8 cellular contexts compared by ENCODE assay signal in genomic region chr17:9021158-9021984, GRCh38. TPM values are rescaled to one million over a fixed set of nuclear protein-coding genes. Genes with fewer than 3 reads are reported as not detected.
DNase-seq lines count a peak whose midpoint lies in the region; ATAC-seq and TF ChIP-seq lines count a peak whose summit lies in the region.

TSS of gene NTN1 (plus strand) at chr17:9021510. CDS start at chr17:9022374, 864 bp downstream.

- in situ Hi-C loops in gastrocnemius medialis (cut with MboI; ENCODE audit: low sequenced_read_pairs in 4 of 4), result no loop called here

- intact Hi-C loops in gastrocnemius medialis (cut with DNase I; ENCODE audit: low total_unique reads), result no loop called here

- no peak for TF ChIP-seq POLR2A in gastrocnemius medialis (IDR thresholded peaks at IDR 0.05)

- ATAC-seq in HG02759 (IDR thresholded peaks at IDR 0.05; ENCODE audit: unreplicated experiment), result peak; percentile 75
- peak; percentile 43 to 49 for ATAC-seq in gastrocnemius medialis
- no peak for ATAC-seq in GM18519 (IDR thresholded peaks at IDR 0.05; ENCODE audit: low FRiP score, unreplicated experiment)

- H3K9me3 ChIP-seq in SJCRH30 (replicated peaks), result no peaks in the 10 kb centered on the region
- H3K9me3 ChIP-seq in gastrocnemius medialis, result no peaks in the 10 kb centered on the region

- TF ChIP-seq CTCF in GM10266 (IDR thresholded peaks at IDR 0.05; ENCODE audit: control insufficient read depth, insufficient read depth, low read depth, missing control alignments) (no peak), gastrocnemius medialis (IDR thresholded peaks at IDR 0.05 in 4 of 5, conservative IDR thresholded peaks at IDR 0.05 in 1 of 5) (no peak)

- H3K27ac ChIP-seq in SJCRH30, result peak within 1 kb of the TSS; percentile 28; the same call in 1 of the 2 replicates
- peak within 1 kb of the TSS; percentile 38 to 66 (median 47) for H3K27ac ChIP-seq in gastrocnemius medialis

- H3K36me3 ChIP-seq in SJCRH30, result no peaks in the 10 kb centered on the region
- H3K36me3 ChIP-seq in gastrocnemius medialis, result no peaks in the 10 kb centered on the region

- no peaks in the 10 kb centered on the region for H3K4me1 ChIP-seq in SJCRH30
- H3K4me1 ChIP-seq in gastrocnemius medialis, result peaks cover 0 to 9% of the 10 kb centered on the region in 2 donors

- DNase-seq in GM10266 (ENCODE audit: extremely low spot score), result peak; percentile 93
- peak; percentile 44 to 63 for DNase-seq in SJCRH30
- peak; percentile 5 for DNase-seq in amniotic stem cell (lab: John Stamatoyannopoulos, UW)
- peak in 28 of 51 donors; percentile 6 to 70 (median 50) for DNase-seq in hypothalamus (lab: John Stamatoyannopoulos, UW)
- DNase-seq in gastrocnemius medialis, result no peak
- no peak for DNase-seq in DMS79 (lab: John Stamatoyannopoulos, UW)

- peak within 1 kb of the TSS; percentile 88 for H3K4me3 ChIP-seq in SJCRH30
- H3K4me3 ChIP-seq in gastrocnemius medialis, result peak within 1 kb of the TSS; percentile 54 to 81 (median 68)

- H3K27me3 ChIP-seq in SJCRH30, result no peaks in the 10 kb centered on the region
- H3K27me3 ChIP-seq in gastrocnemius medialis, result peaks cover 18 to 24% (median 23%) of the 10 kb centered on the region in 3 donors

RNA-seq across cellular contexts. Expression of gene NTN1, which starts in this region (rescaled TPM):
- total RNA-seq in SJCRH30 (2014; rRNA removed; shearing (Covaris generic)), result 10.4 TPM in 2 replicates
- total RNA-seq in gastrocnemius medialis, result 1 to 10 TPM in 3 of 4 donors, under 1 TPM in 1; 0.76 to 4.1 (median 1.2) TPM

Comparison
In these comparisons a context has a peak if more than half of its experiments do, and no peak if none do; other contexts are left out.
1. DNase-seq: peak in GM10266 (single experiment), SJCRH30 (2 of 2), amniotic stem cell (single experiment) and hypothalamus (28 of 51); none in gastrocnemius medialis (0 of 2) and DMS79 (single experiment).